In genomic region chr1:205538211-205538840, GRCh38 we compare ENCODE assay signal across 19 cellular contexts. TPM values are rescaled to one million over a fixed set of nuclear protein-coding genes. Genes with fewer than 3 reads are reported as not detected.
A peak's percentile ranks its signal among the peaks of the same experiment; 100 is the strongest.
DNase-seq lines count a peak whose midpoint lies in the region; ATAC-seq, FAIRE-seq and TF ChIP-seq lines count a peak whose summit lies in the region.
"Had no signal": no experiment of that assay in that cellular context is flagged by ENCODE, and none has a peak within 500 bp of the region (broad histone marks: within the 10 kb centered on the region; RNA-seq: fewer than 3 reads in every experiment).

No MANE protein-coding gene starts in this region.

- peak; percentile 46 for ATAC-seq in SK-N-SH treated with all-trans-retinoic acid at 6 μM for 48 hours
- ATAC-seq: naive thymus-derived CD8-positive, alpha-beta T cell; T-cell had no signal

- H3K4me3 ChIP-seq in small intestine (ENCODE audit: low read depth in 1 of 2, low read length in 2 of 2): no peak overlapping the region
- H3K4me3 ChIP-seq: thoracic aorta had no signal

- H3K4me1 Mint-ChIP-seq in Calu3 (ENCODE audit: low read depth, unreplicated experiment): peaks cover 35% of the 10 kb centered on the region

- no peak for TF ChIP-seq CTCF in Calu3 (IDR thresholded peaks at IDR 0.05; ENCODE audit: unreplicated experiment)

- BruUV-seq in Calu3 (replicated peaks; lab: Mats Ljungman, UMichigan): no TSS peak

- DNase-seq in HT-29 (ENCODE audit: low spot score) (peak; percentile 65), iris pigment epithelial cell (ENCODE audit: low read depth) (peak; percentile 67), small intestine (no peak), Calu3 (no peak), medulla oblongata (ENCODE audit: extremely low spot score) (no peak)
- DNase-seq in stimulated activated CD8-positive, alpha-beta memory T cell treated with anti-CD3 and anti-CD28 coated beads, Interleukin-4, amount 100 ng/mL, for 48 hours: peak; percentile 10
- DNase-seq: activated B cell treated with CpG ODN at 0.5 μM for 24 hours; DND-41; hypothalamus; naive thymus-derived CD8-positive, alpha-beta T cell; NCI-H1694 treated with DMSO at 0.1 percent for 48 hours; NCI-H526 treated with DMSO at 0.1 percent for 48 hours; stimulated activated CD4-positive, alpha-beta T cell treated with anti-CD3 and anti-CD28 coated beads, Interleukin-1b, Interleukin-23, amount 100 ng/mL, for 48 hours had no signal

- no peak overlapping the region for H3K27ac ChIP-seq in small intestine (ENCODE audit: low read depth in 1 of 2, low read length in 1 of 2)
- H3K27ac ChIP-seq: C4-2B, thoracic aorta had no signal

- peaks cover 5% of the 10 kb centered on the region for H3K36me3 Mint-ChIP-seq in Calu3 (ENCODE audit: insufficient read depth, unreplicated experiment)
- H3K36me3 Mint-ChIP-seq: naive thymus-derived CD8-positive, alpha-beta T cell; T-cell had no signal

- no peaks in the 10 kb centered on the region for H3K27me3 Mint-ChIP-seq in Calu3 (ENCODE audit: unreplicated experiment)

- peaks cover 0 to 2% of the 10 kb centered on the region in 2 donors for H3K36me3 ChIP-seq in small intestine (ENCODE audit: control insufficient read depth in 2 of 2, insufficient read depth in 2 of 2, low read length in 2 of 2)
- H3K36me3 ChIP-seq: thoracic aorta had no signal

- H3K9me3 ChIP-seq in small intestine (ENCODE audit: control insufficient read depth, low read depth): no peaks in the 10 kb centered on the region
- H3K9me3 ChIP-seq: thoracic aorta had no signal

- no peak overlapping the region for H3K4me3 Mint-ChIP-seq in Calu3 (ENCODE audit: low read depth, unreplicated experiment)
- H3K4me3 Mint-ChIP-seq: activated B cell treated with CpG ODN at 0.5 μM for 24 hours, T-cell had no signal

- no peaks in the 10 kb centered on the region for H3K9me3 Mint-ChIP-seq in Calu3 (ENCODE audit: low read depth, unreplicated experiment)
- H3K9me3 Mint-ChIP-seq: activated B cell treated with CpG ODN at 0.5 μM for 24 hours; naive thymus-derived CD8-positive, alpha-beta T cell; T-cell had no signal

- CTCF ChIA-PET in Calu3 (lab: Charles Lee): interaction anchor here (0.9 to 2.0 kb wide), 6 partner anchors 9 to 120 kb away, joined by 3 to 14 read pairs (median 4); no protein-coding TSS in a partner anchor

- FAIRE-seq in small intestine (lab: Jason Lieb, UNC): no peak
- FAIRE-seq: H1 had no signal

- no peaks in the 10 kb centered on the region for H3K4me1 ChIP-seq in small intestine (ENCODE audit: control insufficient read depth in 2 of 2, insufficient read depth in 1 of 2, low read depth in 1 of 2, low read length in 1 of 2)

- 57 to 66% (median 63%) methylated on average over 5 of the region's 5 CpGs for WGBS in small intestine, 3 donors

- no peak overlapping the region for H3K27ac Mint-ChIP-seq in Calu3 (ENCODE audit: unreplicated experiment)
- H3K27ac Mint-ChIP-seq: activated B cell treated with CpG ODN at 0.5 μM for 24 hours; naive thymus-derived CD8-positive, alpha-beta T cell; T-cell had no signal

- no peaks in the 10 kb centered on the region for H3K27me3 ChIP-seq in small intestine (ENCODE audit: control insufficient read depth in 2 of 2, insufficient read depth in 2 of 2, low read length in 2 of 2)

- intact Hi-C loops in Calu3 (cut with micrococcal nuclease; ENCODE audit: unreplicated experiment): no loop called here

TF ChIP-seq in SK-N-SH treated with all-trans-retinoic acid at 6 μM for 48 hours, 23 proteins besides CTCF, POLR2A, EP300 and RAD21:
- TF ChIP-seq CSRNP3 (CRISPR knock-in tag; IDR thresholded peaks at IDR 0.05) (no peak), CREB5 (CRISPR knock-in tag; IDR thresholded peaks at IDR 0.05; ENCODE audit: low read depth) (peak; percentile 53; the same call in 1 of the 2 replicates), ZNF8 (CRISPR knock-in tag; IDR thresholded peaks at IDR 0.05) (no peak), ZFP30 (CRISPR knock-in tag; IDR thresholded peaks at IDR 0.05) (no peak), SNAI2 (CRISPR knock-in tag; IDR thresholded peaks at IDR 0.05) (no peak), TSHZ2 (CRISPR knock-in tag; IDR thresholded peaks at IDR 0.05) (no peak), CSDC2 (CRISPR knock-in tag; IDR thresholded peaks at IDR 0.05) (no peak), TOX (CRISPR knock-in tag; IDR thresholded peaks at IDR 0.05; ENCODE audit: borderline replicate concordance) (no peak), POU6F1 (CRISPR knock-in tag; IDR thresholded peaks at IDR 0.05; ENCODE audit: borderline replicate concordance, low read depth) (no peak), RARB (CRISPR knock-in tag; IDR thresholded peaks at IDR 0.05) (no peak), ISL1 (CRISPR knock-in tag; IDR thresholded peaks at IDR 0.05) (peak; percentile 96), ZNF565 (CRISPR knock-in tag; conservative IDR thresholded peaks at IDR 0.05; ENCODE audit: low read depth) (no peak), ARNTL (CRISPR knock-in tag; IDR thresholded peaks at IDR 0.05; ENCODE audit: borderline replicate concordance, low read depth) (no peak), ZFP3 (CRISPR knock-in tag; IDR thresholded peaks at IDR 0.05) (peak; percentile 34; the same call in 1 of the 2 replicates), TCF4 (CRISPR knock-in tag; IDR thresholded peaks at IDR 0.05; ENCODE audit: borderline replicate concordance) (no peak)

RNA-seq across cellular contexts. Expression of gene CDK18, which starts 33.9 kb away (rescaled TPM):
- 22.2 and 27.6 TPM in 2 replicates for total RNA-seq in HT-29 (2014; rRNA removed; shearing (Covaris generic))
- polyA plus RNA-seq in small intestine: 10 to 100 TPM; 32.7 to 62.4 (median 43.8) TPM
- 42.1 and 44.0 TPM in 2 replicates for total RNA-seq in Calu3 (2022)
- total RNA-seq: pulmonary artery endothelial cell had no signal

Comparison
In these comparisons a context has a peak if more than half of its experiments do, and no peak if none do; other contexts are left out.
1. DNase-seq: peak in HT-29 (single experiment), iris pigment epithelial cell (single experiment) and stimulated activated CD8-positive, alpha-beta memory T cell treated with anti-CD3 and anti-CD28 coated beads, Interleukin-4, amount 100 ng/mL, for 48 hours (single experiment); none in small intestine (single experiment), Calu3 (single experiment) and medulla oblongata (single experiment).